In the genomic region with DNA sequence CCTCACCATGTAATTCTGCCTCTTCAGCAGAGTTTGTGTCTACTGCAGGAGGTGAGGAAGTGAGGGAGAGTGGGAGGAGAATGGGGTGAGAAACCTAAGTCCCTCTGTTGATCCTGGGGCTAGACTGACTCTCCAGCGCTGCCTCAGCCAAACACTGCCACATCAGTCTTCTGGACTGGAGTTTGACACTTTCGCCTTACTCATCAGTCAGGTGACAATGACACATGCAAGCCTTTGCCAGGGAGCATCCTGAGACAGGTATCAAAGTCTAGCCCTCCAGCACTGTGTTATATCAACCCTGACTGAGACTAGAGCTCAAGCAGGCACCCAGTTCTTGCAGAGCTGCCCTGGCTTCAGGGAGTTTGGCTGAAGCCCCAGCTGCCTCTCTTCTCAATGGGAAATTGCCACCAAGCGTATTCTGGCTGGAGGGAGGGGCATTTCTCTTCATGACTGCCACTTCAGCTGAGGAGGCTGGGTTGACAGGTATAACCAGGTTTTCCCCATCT, we compare ENCODE assay signal across 14 cellular contexts. TPM values are rescaled to one million over a fixed set of nuclear protein-coding genes. Genes with fewer than 3 reads are reported as not detected.
A peak's percentile ranks its signal among the peaks of the same experiment; 100 is the strongest.
DNase-seq lines count a peak whose midpoint lies in the region; ATAC-seq and FAIRE-seq lines count a peak whose summit lies in the region.
"Had no signal": no experiment of that assay in that cellular context is flagged by ENCODE, and none has a peak within 500 bp of the region (broad histone marks: within the 10 kb centered on the region; RNA-seq: fewer than 3 reads in every experiment).

No MANE protein-coding gene starts in this region.

- no peaks in the 10 kb centered on the region for H3K36me3 ChIP-seq in SJCRH30
- H3K36me3 ChIP-seq: gastrocnemius medialis, neural progenitor cell had no signal

- no peaks in the 10 kb centered on the region for H3K9me3 ChIP-seq in right cardiac atrium (ENCODE audit: control insufficient read depth, low read length)
- H3K9me3 ChIP-seq in SJCRH30 (replicated peaks) = no peaks in the 10 kb centered on the region
- H3K9me3 ChIP-seq: gastrocnemius medialis had no signal

- H3K27me3 ChIP-seq in right cardiac atrium (ENCODE audit: control insufficient read depth, insufficient read depth) (no peaks in the 10 kb centered on the region), SJCRH30 (no peaks in the 10 kb centered on the region)
- H3K27me3 ChIP-seq: gastrocnemius medialis, neural progenitor cell had no signal

- peak; percentile 4 for DNase-seq in stimulated activated CD4-positive, alpha-beta T cell treated with anti-CD3 and anti-CD28 coated beads, Interleukin-1b, Interleukin-23, amount 100 ng/mL, for 48 hours
- DNase-seq in stimulated activated CD4-positive, alpha-beta T cell treated with anti-CD3 and anti-CD28 coated beads, Interleukin-4, amount 100 ng/mL, for 24 hours = no peak
- peak; percentile 55 for DNase-seq in RPMI8226
- no peak for DNase-seq in right cardiac atrium
- peak; percentile 26 for DNase-seq in urothelium cell line (ENCODE audit: low spot score)
- no peak for DNase-seq in SJCRH30
- no peak for DNase-seq in OCI-M2 (lab: John Stamatoyannopoulos, UW; ENCODE audit: unreplicated experiment)
- no peak for DNase-seq in midbrain (lab: John Stamatoyannopoulos, UW)
- DNase-seq: gastrocnemius medialis, NCI-H1930 had no signal

- H3K4me1 ChIP-seq in right cardiac atrium (ENCODE audit: control insufficient read depth, insufficient read depth, low read length) = peaks cover 2% of the 10 kb centered on the region
- peaks cover 13% of the 10 kb centered on the region for H3K4me1 ChIP-seq in SJCRH30
- H3K4me1 ChIP-seq: gastrocnemius medialis had no signal

- FAIRE-seq in urothelium cell line (lab: Jason Lieb, UNC) = no peak
- FAIRE-seq: D721Med, GM19239, TTC549 had no signal

- intact Hi-C loops in right cardiac atrium (cut with DNase I) = no loop called here

- H3K27ac ChIP-seq in right cardiac atrium (ENCODE audit: low read length) (no peak overlapping the region), SJCRH30 (no peak overlapping the region)
- H3K27ac ChIP-seq: gastrocnemius medialis, neural progenitor cell had no signal

- 71% methylated on average over 3 of the region's 3 CpGs for WGBS in right cardiac atrium

- H3K4me3 ChIP-seq in right cardiac atrium (ENCODE audit: low read length) (no peak overlapping the region), SJCRH30 (no peak overlapping the region)
- H3K4me3 ChIP-seq: gastrocnemius medialis, neural progenitor cell had no signal

- peak; percentile 17 to 54 for ATAC-seq in right cardiac atrium
- ATAC-seq: gastrocnemius medialis had no signal

RNA-seq across cellular contexts. Expression of gene SUCO, which starts 33.3 kb away (rescaled TPM):
- total RNA-seq in right cardiac atrium = 10 to 100 TPM; 31.4 to 36.1 (median 32.0) TPM
- 10.3 TPM for polyA plus RNA-seq in right cardiac atrium
- 35.2 and 43.5 TPM in 2 replicates for total RNA-seq in SJCRH30 (2014; rRNA removed; shearing (Covaris generic))

RNA-seq across cellular contexts. Expression of gene PIGC, which starts 55.8 kb away (rescaled TPM):
- total RNA-seq in right cardiac atrium = 10 to 100 TPM; 15.0 to 19.1 (median 18.5) TPM
- 20.6 TPM for polyA plus RNA-seq in right cardiac atrium
- 26.1 and 26.6 TPM in 2 replicates for total RNA-seq in SJCRH30 (2014; rRNA removed; shearing (Covaris generic))

Comparison
In these comparisons a context has a peak if more than half of its experiments do, and no peak if none do; other contexts are left out.
1. DNase-seq: peak in stimulated activated CD4-positive, alpha-beta T cell treated with anti-CD3 and anti-CD28 coated beads, Interleukin-1b, Interleukin-23, amount 100 ng/mL, for 48 hours (single experiment), RPMI8226 (single experiment) and urothelium cell line (single experiment); none in stimulated activated CD4-positive, alpha-beta T cell treated with anti-CD3 and anti-CD28 coated beads, Interleukin-4, amount 100 ng/mL, for 24 hours (single experiment), right cardiac atrium (0 of 3), SJCRH30 (0 of 2), OCI-M2 (single experiment) and midbrain (single experiment).